ENCODE assay signal across 23 cellular contexts in genomic region chr18:31450409-31450808, GRCh38. TPM values are rescaled to one million over a fixed set of nuclear protein-coding genes. Genes with fewer than 3 reads are reported as not detected.
DNase-seq lines count a peak whose midpoint lies in the region; ATAC-seq and TF ChIP-seq lines count a peak whose summit lies in the region.
"Had no signal": no experiment of that assay in that cellular context is flagged by ENCODE, and none has a peak within 500 bp of the region (broad histone marks: within the 10 kb centered on the region; RNA-seq: fewer than 3 reads in every experiment).

No MANE protein-coding gene starts in this region.

- no peak overlapping the region for H3K4me2 ChIP-seq in trophoblast cell (ENCODE audit: low read length)
- H3K4me2 ChIP-seq: KMS-11 had no signal

- H3K18ac ChIP-seq in trophoblast cell (ENCODE audit: low read length): no peak overlapping the region

- POLR2A ChIA-PET in HEK293 (lab: Yijun Ruan, JAX): no interaction called here

- no peaks in the 10 kb centered on the region for H3K4me1 ChIP-seq in HEK293 (ENCODE audit: control insufficient read depth, insufficient read depth, low read length)
- H3K4me1 ChIP-seq in trophoblast cell (ENCODE audit: control insufficient read depth in 1 of 2, insufficient read depth in 2 of 2, low read length in 2 of 2): peaks cover 0 to 2% of the 10 kb centered on the region in 2 experiments
- H3K4me1 ChIP-seq in heart right ventricle: no peaks in the 10 kb centered on the region

- no peak overlapping the region for H3K9ac ChIP-seq in trophoblast cell (ENCODE audit: low read length)
- H3K9ac ChIP-seq: KMS-11 had no signal

- H2BK12ac ChIP-seq in trophoblast cell (ENCODE audit: low read length): no peak overlapping the region

- CTCF ChIA-PET in HEK293 (lab: Yijun Ruan, JAX): interaction anchor here (0.7 to 2.7 kb wide), 2 partner anchors 11 to 26 kb away, joined by 3 to 8 read pairs; no protein-coding TSS in a partner anchor

- no peak overlapping the region for H2BK120ac ChIP-seq in trophoblast cell (ENCODE audit: insufficient read depth, low read length, poor library complexity)

- no peaks in the 10 kb centered on the region for H3K27me3 ChIP-seq in trophoblast cell (ENCODE audit: insufficient read depth, low read length)
- no peaks in the 10 kb centered on the region for H3K27me3 ChIP-seq in heart right ventricle

- H2BK5ac ChIP-seq in trophoblast cell (ENCODE audit: low read depth, low read length, poor library complexity): no peak overlapping the region

- peak overlapping the region; percentile 38 for H4K8ac ChIP-seq in trophoblast cell (ENCODE audit: low read depth, low read length)

- ATAC-seq in esophagus mucosa: peak; percentile 66
- ATAC-seq in heart right ventricle: no peak
- no peak for ATAC-seq in HG03354 (IDR thresholded peaks at IDR 0.05; ENCODE audit: poor library complexity, severe bottlenecking, unreplicated experiment)
- ATAC-seq: PC-3 had no signal

- H3K4ac ChIP-seq in trophoblast cell (ENCODE audit: low read depth, low read length): no peak overlapping the region

- no peak overlapping the region for H4K91ac ChIP-seq in trophoblast cell (ENCODE audit: low read depth, low read length)

- no peak overlapping the region for H2AFZ ChIP-seq in trophoblast cell (ENCODE audit: insufficient read depth, low read length, poor library complexity)

- intact Hi-C loops in heart right ventricle (cut with DNase I): loop anchor here in 1 of 10 donors (2.0 kb wide), 1 partner anchor 20 kb away; no protein-coding TSS in a partner anchor

- no peak overlapping the region for H2AK5ac ChIP-seq in trophoblast cell (ENCODE audit: low read length)

- H4K12ac ChIP-seq in trophoblast cell (ENCODE audit: low read depth, low read length): no peak overlapping the region

- H3K79me1 ChIP-seq in trophoblast cell (ENCODE audit: low read length): no peaks in the 10 kb centered on the region

- no peak overlapping the region for H3K14ac ChIP-seq in trophoblast cell (ENCODE audit: low read length)

- H3K79me2 ChIP-seq in trophoblast cell (ENCODE audit: control insufficient read depth, insufficient read depth, low read length, poor library complexity): no peaks in the 10 kb centered on the region

- H3K36me3 ChIP-seq in HEK293 (ENCODE audit: control insufficient read depth in 2 of 2, insufficient read depth in 1 of 2, low read length in 2 of 2): no peaks in the 10 kb centered on the region
- H3K36me3 ChIP-seq in trophoblast cell (ENCODE audit: control insufficient read depth in 1 of 2, insufficient read depth in 2 of 2, low read length in 2 of 2): no peaks in the 10 kb centered on the region
- H3K36me3 ChIP-seq in heart right ventricle: no peaks in the 10 kb centered on the region

- peak; percentile 25 for DNase-seq in astrocyte of the hippocampus (ENCODE audit: low read depth, low spot score)
- no peak for DNase-seq in trophoblast cell
- DNase-seq in heart right ventricle: no peak
- DNase-seq in activated gamma-delta T cell (lab: John Stamatoyannopoulos, UW): no peak
- DNase-seq in cerebellum (ENCODE audit: low spot score): no peak
- DNase-seq: 8988T, DMS79 treated with DMSO at 0.1 percent for 48 hours, HFFc6, NCI-H1417 treated with DMSO at 0.1 percent for 48 hours, NCI-H187 treated with DMSO at 0.1 percent for 48 hours, NCI-H2227 treated with DMSO at 0.1 percent for 48 hours, NCI-H524, NCI-H82, PC-3 had no signal

- H3K23ac ChIP-seq in trophoblast cell (ENCODE audit: low read length): no peak overlapping the region

- H3K27ac ChIP-seq in HEK293 (ENCODE audit: extremely low read depth, low read depth, low read length) (no peak overlapping the region), trophoblast cell (ENCODE audit: low read depth, low read length) (no peak overlapping the region), heart right ventricle (no peak overlapping the region)
- H3K27ac ChIP-seq: KMS-11 had no signal

- TF ChIP-seq CTCF in HEK293 (tag by site-specific recombination; IDR thresholded peaks at IDR 0.05) (no peak), heart right ventricle (IDR thresholded peaks at IDR 0.05) (no peak)

- no peaks in the 10 kb centered on the region for H3K9me3 ChIP-seq in HEK293 (ENCODE audit: control insufficient read depth, insufficient read depth, low read depth, low read length)
- no peaks in the 10 kb centered on the region for H3K9me3 ChIP-seq in trophoblast cell (ENCODE audit: insufficient read depth, low read depth, low read length)
- H3K9me3 ChIP-seq in heart right ventricle: no peaks in the 10 kb centered on the region

- H3K4me3 ChIP-seq in HEK293 (ENCODE audit: low read depth, low read length) (no peak overlapping the region), trophoblast cell (ENCODE audit: low read depth, low read length) (no peak overlapping the region), heart right ventricle (no peak overlapping the region)

TF ChIP-seq in HEK293, 187 proteins besides CTCF, POLR2A, EP300 and RAD21:
- TF ChIP-seq KLF16 (tag by site-specific recombination; IDR thresholded peaks at IDR 0.05) (no peak), PRDM10 (tag by site-specific recombination; IDR thresholded peaks at IDR 0.05) (peak; percentile 26; the same call in 1 of the 2 replicates)

RNA-seq across cellular contexts. Expression of gene DSG3, which starts 2.9 kb away (rescaled TPM):
- total RNA-seq in esophagus mucosa (775 TPM), heart right ventricle (not detected), cerebellum (not detected)
- 0.03 TPM in 2 replicates for polyA plus RNA-seq in trophoblast cell (2013)
- polyA plus RNA-seq in heart right ventricle: under 1 TPM in 1 of 2 donors, not detected in 1; 0.04 TPM
- total RNA-seq: G401, HFFc6, HT-29, M059J, PC-3 had no signal
- polyA plus RNA-seq: AG04450, CD14-positive monocyte had no signal

RNA-seq across cellular contexts. Expression of gene DSG2, which starts 47.6 kb away (rescaled TPM):
- 22.4 TPM for total RNA-seq in esophagus mucosa
- polyA plus RNA-seq in trophoblast cell (2013): 81.8 and 82.6 TPM in 2 replicates
- total RNA-seq in heart right ventricle: 10 to 100 TPM; 36.0 to 53.8 (median 41.4) TPM
- polyA plus RNA-seq in heart right ventricle: 1 to 10 TPM; 7.6 to 8.2 TPM
- total RNA-seq in cerebellum: 4.7 TPM
- total RNA-seq: HFFc6 had no signal
- polyA plus RNA-seq: CD14-positive monocyte had no signal

Comparison
In these comparisons a context has a peak if more than half of its experiments do, and no peak if none do; other contexts are left out.
1. RNA of gene DSG3, which starts 2.9 kb away (total RNA-seq): 775 TPM in esophagus mucosa (single experiment); not detected in heart right ventricle and not detected in cerebellum (single experiment); every median in the first group is over 100 times any median in the second.